ENCODE assay signal across 8 cellular contexts in the genomic region with DNA sequence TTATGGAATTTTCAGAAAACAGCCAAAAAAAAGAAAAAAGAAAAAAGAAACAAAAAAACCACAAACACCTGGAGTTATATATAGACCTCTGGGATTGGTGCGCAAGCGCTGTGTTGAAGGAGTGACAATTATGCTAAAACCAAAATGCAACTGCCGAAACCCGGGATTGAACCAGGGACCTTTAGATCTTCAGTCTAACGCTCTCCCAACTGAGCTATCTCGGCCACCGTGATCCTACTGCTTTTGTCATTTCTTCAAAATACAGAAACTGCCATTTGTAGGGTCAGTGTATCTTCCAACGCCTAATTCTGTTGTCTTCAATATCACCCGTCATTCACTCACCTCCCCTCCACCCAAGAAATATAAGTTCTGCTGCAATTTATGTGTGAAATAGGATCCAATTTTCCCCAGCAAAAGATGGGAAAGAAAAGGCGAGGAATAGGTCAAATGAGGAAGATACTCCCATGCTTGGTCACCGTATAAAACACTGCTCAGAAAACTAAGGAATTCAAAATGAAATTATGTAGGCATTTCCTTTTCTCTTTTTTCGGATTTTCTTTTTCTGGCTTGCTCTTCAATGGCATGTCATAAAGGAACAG.
DNase-seq lines count a peak whose midpoint lies in the region; ATAC-seq, FAIRE-seq and TF ChIP-seq lines count a peak whose summit lies in the region.

No MANE protein-coding gene starts in this region.

- H3K4me1 Mint-ChIP-seq in activated CD4-positive, alpha-beta T cell treated with anti-CD3 and anti-CD28 coated beads, Interleukin-2, amount 10 ng/mL, durations not matched to agents 7 days and 5 days: peaks cover 16% of the 10 kb centered on the region
- H3K4me1 Mint-ChIP-seq in osteocyte (ENCODE audit: unreplicated experiment): peaks cover 22% of the 10 kb centered on the region

- peaks cover 11% of the 10 kb centered on the region for H3K9me3 Mint-ChIP-seq in activated CD4-positive, alpha-beta T cell treated with anti-CD3 and anti-CD28 coated beads, Interleukin-2, amount 10 ng/mL, durations not matched to agents 7 days and 5 days
- H3K9me3 Mint-ChIP-seq in osteocyte (ENCODE audit: unreplicated experiment): no peaks in the 10 kb centered on the region

- H3K36me3 Mint-ChIP-seq in activated CD4-positive, alpha-beta T cell treated with anti-CD3 and anti-CD28 coated beads, Interleukin-2, amount 10 ng/mL, durations not matched to agents 7 days and 5 days (ENCODE audit: low read depth): peaks cover 8% of the 10 kb centered on the region
- no peaks in the 10 kb centered on the region for H3K36me3 Mint-ChIP-seq in osteocyte (ENCODE audit: unreplicated experiment)

- TF ChIP-seq RAD21 in K562 (CRISPR knock-in tag; conservative IDR thresholded peaks at IDR 0.05 in 1 of 2, IDR thresholded peaks at IDR 0.05 in 1 of 2): no peak; a peak in 1 of 4 replicates

- no peaks in the 10 kb centered on the region for H3K27me3 ChIP-seq in K562 (ENCODE audit: control insufficient read depth in 2 of 2, insufficient read depth in 2 of 2, low read length in 2 of 2)

- CTCF ChIA-PET in activated CD4-positive, alpha-beta T cell treated with anti-CD3 and anti-CD28 coated beads, Interleukin-2, amount 10 ng/mL, durations not matched to agents 7 days and 5 days (lab: Charles Lee): interaction anchor here (0.6 to 1.0 kb wide), 2 partner anchors 18 to 42 kb away, joined by 3 read pairs; no protein-coding TSS in a partner anchor
- CTCF ChIA-PET in K562 (lab: Yijun Ruan, JAX; ENCODE audit: low intra/inter-chr PET ratio): no interaction called here

- DNase-seq in activated CD4-positive, alpha-beta T cell treated with anti-CD3 and anti-CD28 coated beads, Interleukin-2, amount 50 U/mL, for 48 hours: peak; percentile 45 to 54
- no peak for DNase-seq in activated CD4-positive, alpha-beta T cell treated with anti-CD3 and anti-CD28 coated beads, Interleukin-2, amount 10 ng/mL, durations not matched to agents 7 days and 5 days
- DNase-seq in NCI-H748 (lab: John Stamatoyannopoulos, UW; ENCODE audit: unreplicated experiment): peak; percentile 90
- DNase-seq in K562 (ENCODE audit: extremely low read depth in 1 of 4, low spot score in 3 of 4): peak; percentile 63 to 95 (median 70)
- DNase-seq in osteocyte (ENCODE audit: extremely low spot score, unreplicated experiment): no peak
- no peak for DNase-seq in HuH-7.5 (ENCODE audit: low spot score)

- no peaks in the 10 kb centered on the region for H3K79me2 ChIP-seq in K562 (ENCODE audit: control insufficient read depth, insufficient read depth, low read length)

- H3K4me3 ChIP-seq in K562: peak overlapping the region; percentile 52

- H3K27me3 Mint-ChIP-seq in activated CD4-positive, alpha-beta T cell treated with anti-CD3 and anti-CD28 coated beads, Interleukin-2, amount 10 ng/mL, durations not matched to agents 7 days and 5 days: peaks cover 83% of the 10 kb centered on the region
- H3K27me3 Mint-ChIP-seq in osteocyte (ENCODE audit: unreplicated experiment): peaks cover 75% of the 10 kb centered on the region

- WGBS in K562 (ENCODE audit: insufficient coverage, low coverage, missing lambda C conversion rate): under 1% methylated on average over 12 of the region's 12 CpGs

- TF ChIP-seq EP300 in K562 (IDR thresholded peaks at IDR 0.05; ENCODE audit: low read length): peak; percentile 79

- H3K4me3 Mint-ChIP-seq in activated CD4-positive, alpha-beta T cell treated with anti-CD3 and anti-CD28 coated beads, Interleukin-2, amount 10 ng/mL, durations not matched to agents 7 days and 5 days: no peak overlapping the region
- H3K4me3 Mint-ChIP-seq in osteocyte (ENCODE audit: unreplicated experiment): peak overlapping the region; percentile 31

- no peaks in the 10 kb centered on the region for H3K36me3 ChIP-seq in K562 (ENCODE audit: control insufficient read depth, insufficient read depth, low read length)

- H3K9me3 ChIP-seq in K562 (replicated peaks; ENCODE audit: control insufficient read depth, insufficient read depth, low read depth, low read length): no peaks in the 10 kb centered on the region

- POLR2A ChIA-PET in activated CD4-positive, alpha-beta T cell treated with anti-CD3 and anti-CD28 coated beads, Interleukin-2, amount 10 ng/mL, durations not matched to agents 7 days and 5 days (lab: Charles Lee): no interaction called here
- POLR2A ChIA-PET in K562 (lab: Yijun Ruan, JAX): interaction anchor here (0.6 to 2.2 kb wide), 6 partner anchors 10 to 1227 kb away, joined by 3 to 13 read pairs (median 6); no protein-coding TSS in a partner anchor

- peak; percentile 69 for FAIRE-seq in K562 (lab: Jason Lieb, UNC)

- H3K27ac Mint-ChIP-seq in activated CD4-positive, alpha-beta T cell treated with anti-CD3 and anti-CD28 coated beads, Interleukin-2, amount 10 ng/mL, durations not matched to agents 7 days and 5 days: no peak overlapping the region
- H3K27ac Mint-ChIP-seq in osteocyte (ENCODE audit: unreplicated experiment): no peak overlapping the region

- H3K9ac ChIP-seq in K562 (ENCODE audit: insufficient read depth in 1 of 2, low read depth in 2 of 2, low read length in 2 of 2): peak overlapping the region; percentile 38 to 86; a peak in 3 of 4 replicates

- TF ChIP-seq POLR2A in K562 (conservative IDR thresholded peaks at IDR 0.05): no peak

- intact Hi-C loops in K562 (cut with micrococcal nuclease): loop anchor here (2.0 kb wide), 2 partner anchors 19 to 31 kb away; no protein-coding TSS in a partner anchor

- H3K4me2 ChIP-seq in K562 (ENCODE audit: insufficient read depth, low read length): peak overlapping the region; percentile 86

- H3K4me1 ChIP-seq in K562 (replicated peaks in 1 of 2; ENCODE audit: control insufficient read depth in 2 of 2, insufficient read depth in 2 of 2, low read length in 2 of 2): peaks cover 11 to 12% of the 10 kb centered on the region in 2 experiments; a peak in 4 of 5 replicates

- TF ChIP-seq CTCF in K562 (IDR thresholded peaks at IDR 0.05 in 2 of 3, conservative IDR thresholded peaks at IDR 0.05 in 1 of 3; ENCODE audit: insufficient read depth in 2 of 3, low read depth in 1 of 3, low read length in 3 of 3) (no peak), osteocyte (IDR thresholded peaks at IDR 0.05) (no peak)

- no peaks in the 10 kb centered on the region for H3K9me1 ChIP-seq in K562 (ENCODE audit: control insufficient read depth, insufficient read depth, low read length)

- no TSS peak for BruUV-seq in K562 (replicated peaks; lab: Mats Ljungman, UMichigan)

- peak; percentile 49 for ATAC-seq in K562
- no peak for ATAC-seq in GM18909 (IDR thresholded peaks at IDR 0.05; ENCODE audit: poor library complexity, unreplicated experiment)
- ATAC-seq in GM18502 (IDR thresholded peaks at IDR 0.05; ENCODE audit: poor library complexity, unreplicated experiment): no peak

- H2AFZ ChIP-seq in K562 (ENCODE audit: low read depth, low read length): peak overlapping the region; percentile 77

- H3K27ac ChIP-seq in K562 (ENCODE audit: extremely low read depth, low read depth, low read length): peak overlapping the region; percentile 25

- H4K20me1 ChIP-seq in K562 (replicated peaks; ENCODE audit: control insufficient read depth, insufficient read depth, low read length): no peaks in the 10 kb centered on the region

- in situ Hi-C loops in K562 (cut with MboI): no loop called here

TF ChIP-seq in K562, 482 proteins besides CTCF, POLR2A, EP300 and RAD21 (continues in another document):
- TF ChIP-seq NCOA1 (IDR thresholded peaks at IDR 0.05; ENCODE audit: low read depth) (no peak; the same call in 1 of the 2 replicates), RFX1 (IDR thresholded peaks at IDR 0.05) (no peak), SIN3B (IDR thresholded peaks at IDR 0.05; ENCODE audit: low read depth) (no peak)

Comparison
In these comparisons a context has a peak if more than half of its experiments do, and no peak if none do; other contexts are left out.
1. DNase-seq: peak in activated CD4-positive, alpha-beta T cell treated with anti-CD3 and anti-CD28 coated beads, Interleukin-2, amount 50 U/mL, for 48 hours (2 of 2), NCI-H748 (single experiment) and K562 (4 of 4); none in activated CD4-positive, alpha-beta T cell treated with anti-CD3 and anti-CD28 coated beads, Interleukin-2, amount 10 ng/mL, durations not matched to agents 7 days and 5 days (single experiment), osteocyte (single experiment) and HuH-7.5 (single experiment).